Comparison of ENCODE assay signal across 7 cellular contexts in genomic region chr7:120858299-120858636, GRCh38. TPM values are rescaled to one million over a fixed set of nuclear protein-coding genes. Genes with fewer than 3 reads are reported as not detected.
A peak's percentile ranks its signal among the peaks of the same experiment; 100 is the strongest.
DNase-seq lines count a peak whose midpoint lies in the region; ATAC-seq and TF ChIP-seq lines count a peak whose summit lies in the region.

No MANE protein-coding gene starts in this region.

- H4K20me1 ChIP-seq in hepatocyte (ENCODE audit: insufficient read depth, poor library complexity, severe bottlenecking) (no peaks in the 10 kb centered on the region), smooth muscle cell (ENCODE audit: low read depth) (no peaks in the 10 kb centered on the region)

- H3K9me2 ChIP-seq in hepatocyte (replicated peaks; ENCODE audit: insufficient read depth) = no peaks in the 10 kb centered on the region

- H3K79me2 ChIP-seq in hepatocyte (peaks cover 3% of the 10 kb centered on the region), smooth muscle cell (ENCODE audit: low read depth) (no peaks in the 10 kb centered on the region)

- H3K27ac ChIP-seq in hepatocyte = peak overlapping the region; percentile 92
- H3K27ac ChIP-seq in smooth muscle cell (ENCODE audit: low read depth) = peak overlapping the region; percentile 68

- H3K27me3 ChIP-seq in hepatocyte = no peaks in the 10 kb centered on the region
- H3K27me3 ChIP-seq in smooth muscle cell (ENCODE audit: low read depth) = no peaks in the 10 kb centered on the region

- TF ChIP-seq CTCF in hepatocyte (IDR thresholded peaks at IDR 0.05; ENCODE audit: poor library complexity) = no peak
- no peak for TF ChIP-seq CTCF in smooth muscle cell (IDR thresholded peaks at IDR 0.05; ENCODE audit: borderline replicate concordance, insufficient read depth, poor library complexity, severe bottlenecking)

- intact Hi-C loops in activated CD4-positive, alpha-beta memory T cell treated with anti-CD3 and anti-CD28 coated beads for 36 hours (cut with micrococcal nuclease) = loop anchor here (2.0 kb wide), 1 partner anchor 53 kb away; no protein-coding TSS in a partner anchor

- peak overlapping the region; percentile 64 for H3K4me3 Mint-ChIP-seq in activated CD4-positive, alpha-beta memory T cell treated with anti-CD3 and anti-CD28 coated beads for 36 hours

- H3K4me1 ChIP-seq in hepatocyte (ENCODE audit: insufficient read depth) (no peaks in the 10 kb centered on the region), smooth muscle cell (ENCODE audit: low read depth) (peaks cover 9% of the 10 kb centered on the region)

- H3K27me3 Mint-ChIP-seq in activated CD4-positive, alpha-beta memory T cell treated with anti-CD3 and anti-CD28 coated beads for 36 hours = peaks cover 57% of the 10 kb centered on the region

- H3F3A ChIP-seq in smooth muscle cell (ENCODE audit: low read depth) = no peaks in the 10 kb centered on the region

- no peak overlapping the region for H3K27ac Mint-ChIP-seq in activated CD4-positive, alpha-beta memory T cell treated with anti-CD3 and anti-CD28 coated beads for 36 hours

- no peak for ATAC-seq in HG02623 (IDR thresholded peaks at IDR 0.05; ENCODE audit: unreplicated experiment)
- ATAC-seq in HG03469 (IDR thresholded peaks at IDR 0.05; ENCODE audit: unreplicated experiment) = no peak

- H3K4me3 ChIP-seq in hepatocyte (peak overlapping the region; percentile 81), smooth muscle cell (peak overlapping the region; percentile 69)

- no peak for DNase-seq in HEK293T (ENCODE audit: extremely low spot score)
- DNase-seq in activated CD4-positive, alpha-beta memory T cell treated with anti-CD3 and anti-CD28 coated beads for 36 hours = no peak
- DNase-seq in hepatocyte (ENCODE audit: low spot score) = no peak
- DNase-seq in smooth muscle cell (lab: John Stamatoyannopoulos, UW; ENCODE audit: unreplicated experiment) = no peak
- DNase-seq in COLO668 (lab: John Stamatoyannopoulos, UW; ENCODE audit: unreplicated experiment) = no peak

- 9% methylated on average over 4 of the region's 4 CpGs for WGBS in hepatocyte (ENCODE audit: low lambda C conversion rate, missing lambda C conversion rate)
- WGBS in smooth muscle cell (ENCODE audit: low lambda C conversion rate) = 20% methylated on average over 4 of the region's 4 CpGs

- POLR2A ChIA-PET in HEK293T (lab: Yijun Ruan, JAX) = interaction anchor here (1.2 kb wide), 1 partner anchor 10 kb away, joined by 4 read pairs; no protein-coding TSS in a partner anchor
- POLR2A ChIA-PET in activated CD4-positive, alpha-beta memory T cell treated with anti-CD3 and anti-CD28 coated beads for 36 hours (lab: Charles Lee) = no interaction called here

- H3K36me3 Mint-ChIP-seq in activated CD4-positive, alpha-beta memory T cell treated with anti-CD3 and anti-CD28 coated beads for 36 hours = no peaks in the 10 kb centered on the region

- peak overlapping the region; percentile 92 for H3K4me2 ChIP-seq in hepatocyte
- H3K4me2 ChIP-seq in smooth muscle cell = peak overlapping the region; percentile 98

- H3K36me3 ChIP-seq in hepatocyte (replicated peaks; ENCODE audit: insufficient read depth, low read depth) = no peaks in the 10 kb centered on the region
- H3K36me3 ChIP-seq in smooth muscle cell (ENCODE audit: low read depth) = no peaks in the 10 kb centered on the region

- H3K4me1 Mint-ChIP-seq in activated CD4-positive, alpha-beta memory T cell treated with anti-CD3 and anti-CD28 coated beads for 36 hours (ENCODE audit: low read depth) = peaks cover 9% of the 10 kb centered on the region

- H3K9me3 ChIP-seq in hepatocyte (ENCODE audit: low read depth) (no peaks in the 10 kb centered on the region), smooth muscle cell (replicated peaks; ENCODE audit: low read depth) (no peaks in the 10 kb centered on the region)

- peak overlapping the region; percentile 70 for H2AFZ ChIP-seq in hepatocyte
- peak overlapping the region; percentile 95 for H2AFZ ChIP-seq in smooth muscle cell (ENCODE audit: low read depth)

- CTCF ChIA-PET in HEK293T (lab: Yijun Ruan, JAX) = interaction anchor here (0.6 to 1.6 kb wide), 3 partner anchors 11 to 99 kb away, joined by 3 to 6 read pairs (median 3); no protein-coding TSS in a partner anchor
- CTCF ChIA-PET in activated CD4-positive, alpha-beta memory T cell treated with anti-CD3 and anti-CD28 coated beads for 36 hours (lab: Charles Lee) = interaction anchor here (1.4 kb wide), 1 partner anchor 67 kb away, joined by 3 read pairs; no protein-coding TSS in a partner anchor

- H3K9ac ChIP-seq in smooth muscle cell (ENCODE audit: low read depth) = peak overlapping the region; percentile 65

- no peaks in the 10 kb centered on the region for H3K9me3 Mint-ChIP-seq in activated CD4-positive, alpha-beta memory T cell treated with anti-CD3 and anti-CD28 coated beads for 36 hours

TF ChIP-seq in HEK293T, 16 proteins besides CTCF, POLR2A, EP300 and RAD21:
- TF ChIP-seq ZNF384 (IDR thresholded peaks at IDR 0.05) (peak; percentile 94), TARDBP (IDR thresholded peaks at IDR 0.05) (no peak), SUZ12 (IDR thresholded peaks at IDR 0.05) (no peak), ELF4 (IDR thresholded peaks at IDR 0.05) (no peak), PKNOX1 (IDR thresholded peaks at IDR 0.05) (peak; percentile 35), FOXM1 (IDR thresholded peaks at IDR 0.05; ENCODE audit: borderline replicate concordance) (no peak)

RNA-seq across cellular contexts. Expression of gene TSPAN12, which starts 0.3 kb away (rescaled TPM):
- total RNA-seq in activated CD4-positive, alpha-beta memory T cell treated with anti-CD3 and anti-CD28 coated beads for 36 hours = not detected
- total RNA-seq in hepatocyte = 26.0 and 33.8 TPM in 2 replicates
- polyA plus RNA-seq in hepatocyte = 16.8 and 20.8 TPM in 2 replicates
- 4.7 and 5.8 TPM in 2 replicates for total RNA-seq in smooth muscle cell
- polyA plus RNA-seq in smooth muscle cell = 3.7 and 4.0 TPM in 2 replicates
